Comparison of ENCODE assay signal across 8 cellular contexts in genomic region chr22:39456262-39457046, GRCh38. TPM values are rescaled to one million over a fixed set of nuclear protein-coding genes. Genes with fewer than 3 reads are reported as not detected.
A peak's percentile ranks its signal among the peaks of the same experiment; 100 is the strongest.
DNase-seq lines count a peak whose midpoint lies in the region; ATAC-seq, FAIRE-seq and TF ChIP-seq lines count a peak whose summit lies in the region.

A gene with protein sequence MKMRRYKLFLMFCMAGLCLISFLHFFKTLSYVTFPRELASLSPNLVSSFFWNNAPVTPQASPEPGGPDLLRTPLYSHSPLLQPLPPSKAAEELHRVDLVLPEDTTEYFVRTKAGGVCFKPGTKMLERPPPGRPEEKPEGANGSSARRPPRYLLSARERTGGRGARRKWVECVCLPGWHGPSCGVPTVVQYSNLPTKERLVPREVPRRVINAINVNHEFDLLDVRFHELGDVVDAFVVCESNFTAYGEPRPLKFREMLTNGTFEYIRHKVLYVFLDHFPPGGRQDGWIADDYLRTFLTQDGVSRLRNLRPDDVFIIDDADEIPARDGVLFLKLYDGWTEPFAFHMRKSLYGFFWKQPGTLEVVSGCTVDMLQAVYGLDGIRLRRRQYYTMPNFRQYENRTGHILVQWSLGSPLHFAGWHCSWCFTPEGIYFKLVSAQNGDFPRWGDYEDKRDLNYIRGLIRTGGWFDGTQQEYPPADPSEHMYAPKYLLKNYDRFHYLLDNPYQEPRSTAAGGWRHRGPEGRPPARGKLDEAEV (plus strand): TSS chr22:39457012. CDS start chr22:39487348, 30,336 bp downstream.

- no peak within 1 kb of the TSS for H3K27ac ChIP-seq in H1 (ENCODE audit: low read depth, low read length)

- peak within 1 kb of the TSS; percentile 93 for H2AK5ac ChIP-seq in H1 (ENCODE audit: low read depth, low read length)

- peaks cover 0 to 30% (median 20%) of the 10 kb centered on the region in 4 experiments; a peak in 6 of 7 replicates for H3K4me1 ChIP-seq in H1 (replicated peaks in 1 of 4; ENCODE audit: control insufficient read depth in 3 of 4, insufficient read depth in 4 of 4, low read length in 3 of 4)

- H3K18ac ChIP-seq in H1 (ENCODE audit: extremely low read depth, low read length): peak within 1 kb of the TSS; percentile 71

- H2AFZ ChIP-seq in H1 (ENCODE audit: low read length): no peak within 1 kb of the TSS

- H3K4me1 Mint-ChIP-seq in CD14-positive monocyte (peaks cover 6% of the 10 kb centered on the region), neural crest cell (peaks cover 36% of the 10 kb centered on the region)

- peak within 1 kb of the TSS; percentile 40 for H3K4me3 ChIP-seq in Jurkat, Clone E6-1 (ENCODE audit: low read length)
- peak within 1 kb of the TSS; percentile 46 to 89 (median 50) for H3K4me3 ChIP-seq in H1 (ENCODE audit: extremely low read depth in 1 of 4, insufficient read depth in 2 of 4, low read depth in 3 of 4, low read length in 4 of 4)

- peaks cover 0 to 6% of the 10 kb centered on the region in 2 experiments for H4K20me1 ChIP-seq in H1 (replicated peaks in 1 of 2; ENCODE audit: control insufficient read depth in 1 of 2, insufficient read depth in 2 of 2, low read length in 2 of 2)

- H3K79me2 ChIP-seq in H1 (ENCODE audit: control insufficient read depth in 1 of 2, insufficient read depth in 2 of 2, low read length in 2 of 2): no peaks in the 10 kb centered on the region

- no peak for TF ChIP-seq POLR2A in H1 (IDR thresholded peaks at IDR 0.05; ENCODE audit: control extremely low read depth in 1 of 2, low read depth in 2 of 2, low read length in 2 of 2)

- peaks cover 0 to 22% (median 16%) of the 10 kb centered on the region in 7 donors for H3K9me3 Mint-ChIP-seq in CD14-positive monocyte
- H3K9me3 Mint-ChIP-seq in neural crest cell: no peaks in the 10 kb centered on the region

- no peak for TF ChIP-seq EP300 in H1 (IDR thresholded peaks at IDR 0.05; ENCODE audit: borderline replicate concordance in 1 of 2, low read depth in 2 of 2, low read length in 2 of 2)

- H3K4me2 ChIP-seq in H1 (ENCODE audit: insufficient read depth in 1 of 2, low read depth in 2 of 2, low read length in 2 of 2): peak within 1 kb of the TSS; percentile 65 to 80

- ATAC-seq in HG03521 (IDR thresholded peaks at IDR 0.05; ENCODE audit: unreplicated experiment): no peak
- ATAC-seq in GM19324 (IDR thresholded peaks at IDR 0.05; ENCODE audit: low FRiP score, unreplicated experiment): no peak

- peaks cover 8% of the 10 kb centered on the region; the same call in 1 of the 2 replicates for H3K23me2 ChIP-seq in H1 (ENCODE audit: low read depth, low read length)

- H3K79me1 ChIP-seq in H1 (ENCODE audit: low read depth, low read length): no peaks in the 10 kb centered on the region; the same call in 1 of the 2 replicates

- no peak for FAIRE-seq in H1 (lab: Jason Lieb, UNC)

- peak within 1 kb of the TSS in 1 of 4 experiments; percentile 73; a peak in 1 of 7 replicates for H3K9ac ChIP-seq in H1 (replicated peaks in 1 of 4; ENCODE audit: extremely low read depth in 1 of 4, low read depth in 3 of 4, low read length in 3 of 4)

- H3K27me3 Mint-ChIP-seq in CD14-positive monocyte (ENCODE audit: low read depth in 3 of 3): peaks cover 56 to 65% (median 58%) of the 10 kb centered on the region in 3 donors
- peaks cover 12% of the 10 kb centered on the region for H3K27me3 Mint-ChIP-seq in neural crest cell (ENCODE audit: low read depth)

- no peak within 1 kb of the TSS for H3K4ac ChIP-seq in H1 (replicated peaks; ENCODE audit: insufficient read length, low read depth, low read length)

- H2BK15ac ChIP-seq in H1 (ENCODE audit: low read length): peak within 1 kb of the TSS; percentile 100; the same call in 1 of the 2 replicates

- H3K4me3 Mint-ChIP-seq in CD14-positive monocyte: peak within 1 kb of the TSS; percentile 48 to 85
- peak within 1 kb of the TSS; percentile 90 for H3K4me3 Mint-ChIP-seq in neural crest cell

- no peak within 1 kb of the TSS for H3K23ac ChIP-seq in H1 (ENCODE audit: insufficient read length)

- TF ChIP-seq CTCF in CD14-positive monocyte (IDR thresholded peaks at IDR 0.05) (no peak), H1 (IDR thresholded peaks at IDR 0.05; ENCODE audit: control extremely low read depth in 1 of 3, insufficient read depth in 1 of 3, low read depth in 1 of 3, low read length in 3 of 3) (no peak), neural crest cell (conservative IDR thresholded peaks at IDR 0.05) (no peak)

- CTCF ChIA-PET in H1 (lab: Charles Lee; ENCODE audit: partially characterized antibody): interaction anchor here (1.9 kb wide), 1 partner anchor 58 kb away, joined by 6 read pairs; no protein-coding TSS in a partner anchor

- H3K27me3 ChIP-seq in H1 (replicated peaks in 1 of 4; ENCODE audit: control insufficient read depth in 3 of 4, extremely low read depth in 1 of 4, insufficient read depth in 3 of 4, low read length in 3 of 4): peaks cover 5 to 24% (median 18%) of the 10 kb centered on the region in 4 experiments; a peak in 6 of 7 replicates

- no peaks in the 10 kb centered on the region for H3K9me3 ChIP-seq in H1 (ENCODE audit: insufficient read depth in 2 of 2, low read depth in 1 of 2, low read length in 1 of 2)

- H3K14ac ChIP-seq in H1 (ENCODE audit: insufficient read length): no peak within 1 kb of the TSS

- H2BK5ac ChIP-seq in H1 (ENCODE audit: low read depth, low read length): peak within 1 kb of the TSS; percentile 63; the same call in 1 of the 2 replicates

- H2BK20ac ChIP-seq in H1 (ENCODE audit: low read length): peak within 1 kb of the TSS; percentile 72; the same call in 1 of the 2 replicates

- H4K91ac ChIP-seq in H1 (replicated peaks; ENCODE audit: insufficient read length, low read length): peak within 1 kb of the TSS; percentile 99

- 50% methylated on average over 59 of the region's 70 CpGs; no CpG with 5 or more reads in 1 of the 2 experiments for WGBS in H1 (ENCODE audit: extremely low coverage in 1 of 2, insufficient coverage in 1 of 2, insufficient read length in 1 of 2, insufficient replicate concordance in 2 of 2, low coverage in 1 of 2, low lambda C conversion rate in 2 of 2, missing lambda C conversion rate in 1 of 2), 2 experiments

- H3K27ac Mint-ChIP-seq in CD14-positive monocyte (peak within 1 kb of the TSS in 1 of 7 donors; percentile 30), neural crest cell (ENCODE audit: unreplicated experiment) (peak within 1 kb of the TSS; percentile 75)

- peak within 1 kb of the TSS; percentile 91; the same call in 1 of the 2 replicates for H4K8ac ChIP-seq in H1 (ENCODE audit: extremely low read depth, insufficient read depth, low read length)

- POLR2A ChIA-PET in H1 (lab: Charles Lee; ENCODE audit: partially characterized antibody): no interaction called here

- DNase-seq in CD14-positive monocyte (ENCODE audit: low spot score): no peak
- peak; percentile 66 for DNase-seq in Jurkat, Clone E6-1 (ENCODE audit: low read depth, low spot score)
- DNase-seq in H1 (ENCODE audit: low read depth in 1 of 2, low spot score in 2 of 2): no peak
- DNase-seq in neural crest cell (ENCODE audit: low read depth, low spot score): no peak
- no peak for DNase-seq in DMS153 (lab: John Stamatoyannopoulos, UW)
- no peak for DNase-seq in epidermal melanocyte (ENCODE audit: insufficient read length, low spot score)

- H3K36me3 Mint-ChIP-seq in CD14-positive monocyte (peaks cover 7 to 8% of the 10 kb centered on the region in 2 donors), neural crest cell (ENCODE audit: low read depth) (no peaks in the 10 kb centered on the region)

- peak within 1 kb of the TSS; percentile 90 for H2BK120ac ChIP-seq in H1 (replicated peaks; ENCODE audit: low read depth, low read length)

- no peak for TF ChIP-seq RAD21 in H1 (IDR thresholded peaks at IDR 0.05 in 1 of 2, conservative IDR thresholded peaks at IDR 0.05 in 1 of 2; ENCODE audit: low read depth in 2 of 2, low read length in 2 of 2)

- peak within 1 kb of the TSS; percentile 100 for H2BK12ac ChIP-seq in H1 (ENCODE audit: low read depth, low read length)

- peak within 1 kb of the TSS; percentile 46 for H3K56ac ChIP-seq in H1 (replicated peaks; ENCODE audit: insufficient read length, low read depth, low read length)

- H3K36me3 ChIP-seq in H1 (ENCODE audit: control insufficient read depth in 2 of 4, insufficient read depth in 4 of 4, low read length in 3 of 4): no peaks in the 10 kb centered on the region

- intact Hi-C loops in CD14-positive monocyte (cut with micrococcal nuclease): no loop called here

- peak within 1 kb of the TSS; percentile 62 for H4K5ac ChIP-seq in H1 (ENCODE audit: insufficient read length, low read depth, low read length)

TF ChIP-seq in H1, 55 proteins besides CTCF, POLR2A, EP300 and RAD21 (continues in another document):
- TF ChIP-seq SUZ12 (IDR thresholded peaks at IDR 0.05; ENCODE audit: low read length) (peak; percentile 29; the same call in 1 of the 2 replicates), RBBP5 (IDR thresholded peaks at IDR 0.05; ENCODE audit: borderline replicate concordance, low read depth, low read length) (peak; percentile 54; the same call in 1 of the 2 replicates), SAP30 (IDR thresholded peaks at IDR 0.05; ENCODE audit: insufficient read depth, insufficient replicate concordance, low read length) (no peak), ATF3 (IDR thresholded peaks at IDR 0.05; ENCODE audit: insufficient read depth, low read depth, low read length) (no peak), HDAC2 (IDR thresholded peaks at IDR 0.05; ENCODE audit: borderline replicate concordance in 1 of 2, low read depth in 2 of 2, low read length in 2 of 2) (0 out of 4 replicates have a peak, but pooled peaks of 1 of the 2 experiments have one; percentile 31), E2F6 (IDR thresholded peaks at IDR 0.05) (peak; percentile 91)

RNA-seq across cellular contexts. Expression of the gene that starts here (rescaled TPM):
- polyA plus RNA-seq in CD14-positive monocyte (not detected), H1 (2011; rRNA removed) (4.3 and 6.3 TPM in 2 replicates)
- 2.3 TPM for polyA plus RNA-seq in Jurkat, Clone E6-1 (2012; ENCODE audit: insufficient read depth, insufficient read length)
- 8.5 and 9.2 TPM in 2 replicates for total RNA-seq in H1 (2021; fragmentation: NEBNext Ultra II Directional; extraction: Animal tissue kit (Norgen Biotek cat#: 25700))
- 4.7 TPM for polyA plus RNA-seq in H1 (2011; cell fraction: cytosol; rRNA removed)
- polyA plus RNA-seq in H1 (2011; cell fraction: nucleus; rRNA removed): 6.4 TPM
- polyA plus RNA-seq in H1 (2012, experiment 1 of 2): 6.4 to 8.6 TPM (median 7.1 TPM) in 4 replicates
- polyA plus RNA-seq in H1 (2012, experiment 2 of 2): 5.9 TPM
- 5.5 TPM for polyA plus RNA-seq in H1 (2013, experiment 1 of 2)
- polyA plus RNA-seq in H1 (2013, experiment 2 of 2): 5.2 TPM
- polyA minus RNA-seq in H1 (2011; rRNA and poly(A)+ RNA removed): 5.9 and 6.3 TPM in 2 replicates
- 7.0 TPM for polyA minus RNA-seq in H1 (2011; cell fraction: cytosol; rRNA and poly(A)+ RNA removed)
- polyA minus RNA-seq in H1 (2011; cell fraction: nucleus; rRNA and poly(A)+ RNA removed): 4.2 TPM
- 20.3 and 23.5 TPM in 2 replicates for total RNA-seq in neural crest cell
